Comparison of ENCODE assay signal across 22 cellular contexts in the genomic region with DNA sequence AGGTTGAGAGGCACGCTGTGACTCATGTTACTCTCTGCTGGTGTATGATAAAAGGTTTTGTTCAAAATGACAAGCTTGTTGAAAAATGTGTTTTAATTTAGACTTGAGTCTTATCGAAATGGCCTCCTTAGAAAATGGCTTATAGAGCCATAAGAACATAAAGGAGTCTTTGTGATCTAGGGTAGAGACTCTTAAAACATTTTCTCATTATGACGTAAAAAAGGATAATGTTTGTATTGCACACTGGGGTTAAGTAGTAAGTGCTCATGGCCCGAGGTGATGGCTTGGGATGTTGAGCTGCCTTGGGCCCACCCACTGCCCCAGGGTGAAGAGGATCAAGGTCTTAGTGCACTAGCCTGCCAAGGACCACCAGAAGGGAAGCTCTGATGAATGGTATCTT.
"Had no signal": no experiment of that assay in that cellular context is flagged by ENCODE, and none has a peak within 500 bp of the region (broad histone marks: within the 10 kb centered on the region; RNA-seq: fewer than 3 reads in every experiment).

No MANE protein-coding gene starts in this region.

- H3K4me2 ChIP-seq: PC-9 had no signal

- ATAC-seq: HepG2 had no signal

- H3K4me1 ChIP-seq: Peyer's patch had no signal

- H3K9me3 ChIP-seq: Peyer's patch had no signal

- H3K27ac ChIP-seq: PC-9, Peyer's patch, SK-N-MC had no signal

- H2AFZ ChIP-seq: PC-9 had no signal

- H3K4me3 ChIP-seq: PC-9, Peyer's patch, SK-N-MC had no signal

- DNase-seq: IMR-90, KG1, MM.1S, NCI-H1092 treated with DMSO at 0.1 percent for 48 hours, NCI-H1436, NCI-H187, NCI-H2029, NCI-H2081 treated with DMSO at 0.1 percent for 48 hours, NCI-H2171, NCI-H226, NCI-H446, NCI-H510A, NCI-H524 treated with DMSO at 0.1 percent for 48 hours, NCI-H69, NCI-H774, PC-9, Peyer's patch, Right ventricle myocardium superior, RPMI8226, SIG-M5 had no signal

- H3K36me3 ChIP-seq: Peyer's patch had no signal

- H3K27me3 ChIP-seq: Peyer's patch had no signal

- FAIRE-seq: HepG2 had no signal
